In genomic region chr3:157274644-157275137, GRCh38 we compare ENCODE assay signal across 1 cellular context.
TF ChIP-seq lines count a peak whose summit lies in the region.

No MANE protein-coding gene starts in this region.

TF ChIP-seq in HepG2, 621 proteins besides CTCF, POLR2A, EP300 and RAD21 (continued from another document):
- TF ChIP-seq ZNF784 (CRISPR knock-in tag; IDR thresholded peaks at IDR 0.05; ENCODE audit: borderline replicate concordance), result no peak
- no peak for TF ChIP-seq FOXA1 (IDR thresholded peaks at IDR 0.05)
- no peak for TF ChIP-seq FOXA1 (CRISPR knock-in tag; IDR thresholded peaks at IDR 0.05)
- no peak for TF ChIP-seq KDM3A (CRISPR knock-in tag; IDR thresholded peaks at IDR 0.05; ENCODE audit: low read depth)
